In genomic region chr17:57916925-57917858, GRCh38 we compare ENCODE assay signal across 1 cellular context.
A peak's percentile ranks its signal among the peaks of the same experiment; 100 is the strongest.
TF ChIP-seq lines count a peak whose summit lies in the region.

No MANE protein-coding gene starts in this region.

TF ChIP-seq in HepG2, 621 proteins besides CTCF, POLR2A, EP300 and RAD21 (continued from another document):
- TF ChIP-seq ZBTB39 (CRISPR knock-in tag; IDR thresholded peaks at IDR 0.05) (no peak), TFE3 (CRISPR knock-in tag; IDR thresholded peaks at IDR 0.05) (0 out of 2 replicates have a peak, but pooled peaks have one; percentile 46), ZNF691 (CRISPR knock-in tag; IDR thresholded peaks at IDR 0.05; ENCODE audit: borderline replicate concordance, low read depth) (0 out of 2 replicates have a peak, but pooled peaks have one; percentile 62), KDM2A (CRISPR knock-in tag; IDR thresholded peaks at IDR 0.05; ENCODE audit: borderline replicate concordance, low read depth) (peak; percentile 31; the same call in 1 of the 2 replicates), ZFX (CRISPR knock-in tag; IDR thresholded peaks at IDR 0.05; ENCODE audit: low read depth) (0 out of 2 replicates have a peak, but pooled peaks have one; percentile 5), TGIF2 (CRISPR knock-in tag; IDR thresholded peaks at IDR 0.05) (0 out of 2 replicates have a peak, but pooled peaks have one; percentile 57), SMC3 (IDR thresholded peaks at IDR 0.05; ENCODE audit: low read length) (peak; percentile 67), MIER2 (CRISPR knock-in tag; IDR thresholded peaks at IDR 0.05) (no peak), THAP7 (CRISPR knock-in tag; IDR thresholded peaks at IDR 0.05) (no peak), IRF9 (CRISPR knock-in tag; IDR thresholded peaks at IDR 0.05; ENCODE audit: borderline replicate concordance) (no peak), ZMYM3 (CRISPR knock-in tag; IDR thresholded peaks at IDR 0.05) (peak; percentile 83), FOSL2 (CRISPR knock-in tag; IDR thresholded peaks at IDR 0.05) (peak; percentile 37; the same call in 1 of the 2 replicates), ZGPAT (CRISPR knock-in tag; IDR thresholded peaks at IDR 0.05) (no peak), TEAD3 (CRISPR knock-in tag; optimal IDR thresholded peaks at IDR 0.05; ENCODE audit: borderline replicate concordance) (peak; percentile 51), NR2C2 (CRISPR knock-in tag; IDR thresholded peaks at IDR 0.05; ENCODE audit: borderline replicate concordance) (no peak), ZNF768 (CRISPR knock-in tag; IDR thresholded peaks at IDR 0.05) (peak; percentile 96), HNRNPL (IDR thresholded peaks at IDR 0.05; ENCODE audit: low read depth, low read length) (peak; percentile 70; the same call in 1 of the 2 replicates), ADNP (CRISPR knock-in tag; IDR thresholded peaks at IDR 0.05) (0 out of 2 replicates have a peak, but pooled peaks have one; percentile 30), ZNF501 (CRISPR knock-in tag; IDR thresholded peaks at IDR 0.05) (no peak), ELF1 (CRISPR knock-in tag; IDR thresholded peaks at IDR 0.05) (0 out of 2 replicates have a peak, but pooled peaks have one; percentile 19), HMGXB4 (CRISPR knock-in tag; IDR thresholded peaks at IDR 0.05; ENCODE audit: borderline replicate concordance in 1 of 2, low read depth in 1 of 2) (peak; percentile 25 to 36; a peak in 1 of 4 replicates), STAG1 (CRISPR knock-in tag; IDR thresholded peaks at IDR 0.05) (peak; percentile 78), MAX (IDR thresholded peaks at IDR 0.05) (peak; percentile 52; the same call in 1 of the 2 replicates), ELF3 (CRISPR knock-in tag; IDR thresholded peaks at IDR 0.05) (peak; percentile 35; the same call in 1 of the 2 replicates), MYC (CRISPR knock-in tag; IDR thresholded peaks at IDR 0.05; ENCODE audit: borderline replicate concordance) (0 out of 2 replicates have a peak, but pooled peaks have one; percentile 24), GATAD2A (CRISPR knock-in tag; IDR thresholded peaks at IDR 0.05) (0 out of 2 replicates have a peak, but pooled peaks have one; percentile 23), ZNF253 (CRISPR knock-in tag; IDR thresholded peaks at IDR 0.05; ENCODE audit: borderline replicate concordance) (0 out of 2 replicates have a peak, but pooled peaks have one; percentile 26), PATZ1 (CRISPR knock-in tag; IDR thresholded peaks at IDR 0.05) (0 out of 2 replicates have a peak, but pooled peaks have one; percentile 22), ZKSCAN8 (CRISPR knock-in tag; IDR thresholded peaks at IDR 0.05; ENCODE audit: borderline replicate concordance) (0 out of 2 replicates have a peak, but pooled peaks have one; percentile 54), HIC2 (CRISPR knock-in tag; IDR thresholded peaks at IDR 0.05; ENCODE audit: low read depth) (0 out of 2 replicates have a peak, but pooled peaks have one; percentile 66), SAP130 (CRISPR knock-in tag; IDR thresholded peaks at IDR 0.05; ENCODE audit: low read depth) (peak; percentile 46), ZSCAN21 (CRISPR knock-in tag; IDR thresholded peaks at IDR 0.05; ENCODE audit: borderline replicate concordance) (0 out of 2 replicates have a peak, but pooled peaks have one; percentile 38), JUN (CRISPR knock-in tag; IDR thresholded peaks at IDR 0.05) (0 out of 2 replicates have a peak, but pooled peaks have one; percentile 41), AFF4 (CRISPR knock-in tag; IDR thresholded peaks at IDR 0.05) (no peak), CHCHD3 (CRISPR knock-in tag; IDR thresholded peaks at IDR 0.05) (no peak), SOX13 (IDR thresholded peaks at IDR 0.05) (no peak), SOX13 (CRISPR knock-in tag; conservative IDR thresholded peaks at IDR 0.05 in 1 of 2, IDR thresholded peaks at IDR 0.05 in 1 of 2) (peak in 1 of 2 experiments; percentile 34; a peak in 1 of 4 replicates)
